In genomic region chr14:101123639-101124525, GRCh38 we compare ENCODE assay signal across 18 cellular contexts.
A peak's percentile ranks its signal among the peaks of the same experiment; 100 is the strongest.
DNase-seq lines count a peak whose midpoint lies in the region; ATAC-seq lines count a peak whose summit lies in the region.
"Had no signal": no experiment of that assay in that cellular context is flagged by ENCODE, and none has a peak within 500 bp of the region (broad histone marks: within the 10 kb centered on the region; RNA-seq: fewer than 3 reads in every experiment).

No MANE protein-coding gene starts in this region.

- H3K27me3 ChIP-seq in BLaER1 treated with 17β-estradiol and CSF1 and Interleukin-3, amounts not matched to agents 10 nM and 100 nM: no peaks in the 10 kb centered on the region
- H3K27me3 ChIP-seq: brain microvascular endothelial cell, neural progenitor cell had no signal

- H3K4me1 ChIP-seq in BLaER1 treated with 17β-estradiol and CSF1 and Interleukin-3, amounts not matched to agents 10 nM and 100 nM: peaks cover 47 to 70% (median 60%) of the 10 kb centered on the region in 10 experiments
- H3K4me1 ChIP-seq: gastroesophageal sphincter had no signal

- no peaks in the 10 kb centered on the region for H3K9me3 ChIP-seq in BLaER1 treated with 17β-estradiol and CSF1 and Interleukin-3, amounts not matched to agents 10 nM and 100 nM (replicated peaks in 1 of 11)

- no peaks in the 10 kb centered on the region for H3K36me3 ChIP-seq in BLaER1 treated with 17β-estradiol and CSF1 and Interleukin-3, amounts not matched to agents 10 nM and 100 nM
- H3K36me3 ChIP-seq: brain microvascular endothelial cell, gastroesophageal sphincter, neural progenitor cell had no signal

- H4K20me1 ChIP-seq in BLaER1 treated with 17β-estradiol and CSF1 and Interleukin-3, amounts not matched to agents 10 nM and 100 nM: no peaks in the 10 kb centered on the region

- no peak for ATAC-seq in GM18867 (IDR thresholded peaks at IDR 0.05; ENCODE audit: unreplicated experiment)
- ATAC-seq in HG03432 (IDR thresholded peaks at IDR 0.05; ENCODE audit: unreplicated experiment): no peak
- ATAC-seq: activated naive CD4-positive, alpha-beta T cell treated with anti-CD3 and anti-CD28 coated beads, Interleukin-2, amount 50 U/mL, for 72 hours; gastroesophageal sphincter; GM23338; K562 had no signal

- H3K4me3 ChIP-seq in BLaER1 treated with 17β-estradiol and CSF1 and Interleukin-3, amounts not matched to agents 10 nM and 100 nM: no peak overlapping the region
- H3K4me3 ChIP-seq: gastroesophageal sphincter, GM23338, K562, neural progenitor cell had no signal

- peak overlapping the region; percentile 75 to 98 (median 93) for H3K4me2 ChIP-seq in BLaER1 treated with 17β-estradiol and CSF1 and Interleukin-3, amounts not matched to agents 10 nM and 100 nM
- H3K4me2 ChIP-seq: GM23338, neural progenitor cell had no signal

- peak; percentile 70 for DNase-seq in NCI-H2227 (lab: John Stamatoyannopoulos, UW; ENCODE audit: unreplicated experiment)
- peak; percentile 6 for DNase-seq in iPS-NIHi7 (ENCODE audit: extremely low spot score)
- DNase-seq in putamen (ENCODE audit: low spot score): peak; percentile 47
- DNase-seq in stimulated activated CD4-positive, alpha-beta T cell treated with anti-CD3 and anti-CD28 coated beads, Interleukin-15, amount 100 ng/mL, for 24 hours: no peak
- no peak for DNase-seq in posterior vena cava (ENCODE audit: low spot score)
- DNase-seq: activated T-cell treated with anti-CD3 and anti-CD28 coated beads, Interleukin-2, amount 50 U/mL, for 1 hour; brain microvascular endothelial cell; GDM1; MV-4-11; NCI-H526 treated with DMSO at 0.1 percent for 48 hours had no signal

- H3K27ac ChIP-seq in BLaER1 treated with 17β-estradiol and CSF1 and Interleukin-3, amounts not matched to agents 10 nM and 100 nM: peak overlapping the region in 6 of 11 experiments; percentile 2 to 96 (median 34); a peak in 9 of 22 replicates
- H3K27ac ChIP-seq: brain microvascular endothelial cell, gastroesophageal sphincter, neural progenitor cell had no signal

- intact Hi-C loops in posterior vena cava (cut with DNase I): no loop called here

- H3K9ac ChIP-seq in BLaER1 treated with 17β-estradiol and CSF1 and Interleukin-3, amounts not matched to agents 10 nM and 100 nM: peak overlapping the region in 9 of 11 experiments; percentile 5 to 90 (median 14); a peak in 9 of 22 replicates
- H3K9ac ChIP-seq: neural progenitor cell had no signal

Comparison
In these comparisons a context has a peak if more than half of its experiments do, and no peak if none do; other contexts are left out.
1. DNase-seq: peak in NCI-H2227 (single experiment), iPS-NIHi7 (single experiment) and putamen (single experiment); none in stimulated activated CD4-positive, alpha-beta T cell treated with anti-CD3 and anti-CD28 coated beads, Interleukin-15, amount 100 ng/mL, for 24 hours (single experiment) and posterior vena cava (single experiment).